ENCODE assay signal across 28 cellular contexts in the genomic region with DNA sequence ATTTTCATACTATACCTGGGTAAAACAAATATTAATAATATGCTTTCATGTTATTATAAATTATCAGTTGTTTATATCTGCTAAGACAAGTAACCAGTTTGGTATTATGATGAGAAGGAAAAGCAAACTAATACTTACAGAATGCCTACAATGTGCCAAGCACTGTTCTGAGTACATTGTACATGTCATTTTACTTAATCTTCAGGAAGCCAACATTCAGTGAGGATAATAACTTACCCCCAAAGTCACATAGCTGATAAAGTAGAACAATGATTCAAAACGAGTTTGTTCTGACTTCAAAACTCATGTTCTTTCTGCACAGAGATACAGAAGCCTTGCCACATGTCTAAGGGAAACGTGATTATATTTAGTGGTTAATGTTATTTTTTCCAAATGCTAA.
"Had no signal": no experiment of that assay in that cellular context is flagged by ENCODE, and none has a peak within 500 bp of the region (broad histone marks: within the 10 kb centered on the region; RNA-seq: fewer than 3 reads in every experiment).

No MANE protein-coding gene starts in this region.

- H3K36me3 ChIP-seq: neutrophil, pancreas, right lobe of liver, sigmoid colon, spleen, suprapubic skin, tibial artery, transverse colon, upper lobe of right lung, uterus had no signal

- H3K4me3 ChIP-seq: pancreas, psoas muscle, right lobe of liver, sigmoid colon, skin epidermis, smooth muscle cell, spleen, suprapubic skin, testis, tibial artery, transverse colon, upper lobe of right lung, uterus had no signal

- H3K27ac ChIP-seq: neutrophil, pancreas, psoas muscle, right lobe of liver, sigmoid colon, skin epidermis, spleen, suprapubic skin, testis, tibial artery, transverse colon, upper lobe of right lung, uterus had no signal

- H3K4me1 ChIP-seq: pancreas, psoas muscle, right lobe of liver, sigmoid colon, spleen, suprapubic skin, testis, tibial artery, transverse colon, upper lobe of right lung, uterus had no signal

- ATAC-seq: naive thymus-derived CD8-positive, alpha-beta T cell; natural killer cell treated with Interleukin-12 subunit alpha and Interleukin-12 subunit beta and Interleukin-15 and Interleukin-18, amount 100 ng/mL, for 72 hours; pancreas; psoas muscle; right cardiac atrium; right lobe of liver; stimulated activated effector memory CD8-positive, alpha-beta T cell treated with anti-CD3 and anti-CD28 coated beads, Interleukin-12 subunit alpha, Interleukin-12 subunit beta, amount 100 ng/mL, for 72 hours; stimulated activated naive B cell treated with anti-CD40 and anti-IgM and Interleukin-4, amounts not matched to agents 10 μg/mL and 1 μg/mL and 100 μg/mL, for 72 hours; upper lobe of right lung had no signal

- H3K27me3 ChIP-seq: neutrophil, pancreas, right lobe of liver, sigmoid colon, spleen, suprapubic skin, testis, tibial artery, transverse colon, upper lobe of right lung, uterus had no signal

- FAIRE-seq: pancreas had no signal

- H3K9me3 ChIP-seq: neutrophil, pancreas, psoas muscle, right lobe of liver, sigmoid colon, suprapubic skin, testis, tibial artery, transverse colon, upper lobe of right lung, uterus had no signal

- DNase-seq: naive B cell; naive thymus-derived CD8-positive, alpha-beta T cell; nephron progenitor cell; nucleus accumbens; pancreas; psoas muscle; right cardiac atrium; right lobe of liver; sigmoid colon; spleen; stimulated activated CD4-positive, alpha-beta T cell treated with anti-CD3 and anti-CD28 coated beads, Interleukin-12 subunit alpha, Interleukin-12 subunit beta, amount 100 ng/mL, for 4 hours; stimulated activated CD4-positive, alpha-beta T cell treated with anti-CD3 and anti-CD28 coated beads, Interleukin-2, amount 100 ng/mL, for 24 hours; stimulated activated CD4-positive, alpha-beta T cell treated with anti-CD3 and anti-CD28 coated beads, Interleukin-2, amount 100 ng/mL, for 48 hours; stimulated activated CD4-positive, alpha-beta T cell treated with anti-CD3 and anti-CD28 coated beads, Interleukin-4, amount 100 ng/mL, for 24 hours; stimulated activated naive B cell treated with anti-CD40 and anti-IgM and Interleukin-4, amounts not matched to agents 10 μg/mL and 1 μg/mL and 100 μg/mL, for 72 hours; stimulated activated naive CD4-positive, alpha-beta T cell treated with Interleukin-2 at 50 U/mL for 16 hours; substantia nigra; testis; tibial artery; transverse colon; upper lobe of right lung; uterus had no signal

- H3K4me2 ChIP-seq: smooth muscle cell had no signal
